9 cellular contexts compared by ENCODE assay signal in genomic region chr6:52317841-52318581, GRCh38. TPM values are rescaled to one million over a fixed set of nuclear protein-coding genes. Genes with fewer than 3 reads are reported as not detected.
A peak's percentile ranks its signal among the peaks of the same experiment; 100 is the strongest.
DNase-seq lines count a peak whose midpoint lies in the region; ATAC-seq and TF ChIP-seq lines count a peak whose summit lies in the region.
"Had no signal": no experiment of that assay in that cellular context is flagged by ENCODE, and none has a peak within 500 bp of the region (broad histone marks: within the 10 kb centered on the region; RNA-seq: fewer than 3 reads in every experiment).

No MANE protein-coding gene starts in this region.

- H3K27ac ChIP-seq in SJSA1 (0 out of 2 replicates have a peak overlapping the region, but pooled peaks have one; percentile 18), neutrophil (peak overlapping the region; percentile 38)
- H3K27ac ChIP-seq: parathyroid adenoma had no signal

- intact Hi-C loops in posterior vena cava (cut with DNase I) = no loop called here

- peak; percentile 86 to 87 for ATAC-seq in activated naive CD4-positive, alpha-beta T cell treated with anti-CD3 and anti-CD28 coated beads, Interleukin-2, amount 50 U/mL, for 72 hours
- ATAC-seq in HG03045 (IDR thresholded peaks at IDR 0.05; ENCODE audit: unreplicated experiment) = peak; percentile 95

- no peak overlapping the region for H3K4me3 ChIP-seq in SJSA1
- no peak overlapping the region for H3K4me3 ChIP-seq in neutrophil (ENCODE audit: low read depth in 1 of 2, low read length in 1 of 2)

- no peak for TF ChIP-seq CTCF in neutrophil (IDR thresholded peaks at IDR 0.05)
- no peak for TF ChIP-seq CTCF in chondrocyte (IDR thresholded peaks at IDR 0.05)

- H3K36me3 ChIP-seq in SJSA1 (no peaks in the 10 kb centered on the region), neutrophil (no peaks in the 10 kb centered on the region)

- no peak for DNase-seq in activated naive CD4-positive, alpha-beta T cell treated with anti-CD3 and anti-CD28 coated beads, Interleukin-2, amount 50 U/mL, for 72 hours (ENCODE audit: low spot score in 2 of 2)
- no peak for DNase-seq in activated naive CD4-positive, alpha-beta T cell treated with anti-CD3 and anti-CD28 coated beads, Interleukin-2, amount 50 U/mL, for 16 hours
- DNase-seq in SJSA1 (ENCODE audit: low read depth in 1 of 2, low spot score in 2 of 2) = no peak
- no peak for DNase-seq in NCI-H1930 (lab: John Stamatoyannopoulos, UW)
- DNase-seq in chondrocyte (ENCODE audit: low spot score) = no peak
- DNase-seq in posterior vena cava (ENCODE audit: low spot score) = no peak

- no peaks in the 10 kb centered on the region for H3K27me3 Mint-ChIP-seq in chondrocyte (ENCODE audit: low read depth)

- peaks cover 37% of the 10 kb centered on the region for H3K4me1 ChIP-seq in SJSA1 (replicated peaks)
- peaks cover 9 to 13% of the 10 kb centered on the region in 2 experiments for H3K4me1 ChIP-seq in neutrophil (ENCODE audit: control insufficient read depth in 1 of 2, insufficient read depth in 1 of 2, low read depth in 1 of 2, low read length in 1 of 2)
- H3K4me1 ChIP-seq: parathyroid adenoma had no signal

- no peaks in the 10 kb centered on the region for H3K9me3 Mint-ChIP-seq in activated naive CD4-positive, alpha-beta T cell treated with anti-CD3 and anti-CD28 coated beads, Interleukin-2, amount 50 U/mL, for 72 hours
- no peaks in the 10 kb centered on the region for H3K9me3 Mint-ChIP-seq in chondrocyte (ENCODE audit: low read depth)

- peaks cover 5% of the 10 kb centered on the region for H3K4me1 Mint-ChIP-seq in chondrocyte (ENCODE audit: low read depth)

- H3K4me3 Mint-ChIP-seq in chondrocyte (ENCODE audit: unreplicated experiment) = no peak overlapping the region

- H3K9me3 ChIP-seq in SJSA1 (replicated peaks) (no peaks in the 10 kb centered on the region), neutrophil (no peaks in the 10 kb centered on the region)

- H3K27me3 ChIP-seq in SJSA1 (replicated peaks) (no peaks in the 10 kb centered on the region), neutrophil (no peaks in the 10 kb centered on the region)

- no peaks in the 10 kb centered on the region for H3K36me3 Mint-ChIP-seq in activated naive CD4-positive, alpha-beta T cell treated with anti-CD3 and anti-CD28 coated beads, Interleukin-2, amount 50 U/mL, for 72 hours
- H3K36me3 Mint-ChIP-seq in chondrocyte (ENCODE audit: low read depth) = no peaks in the 10 kb centered on the region

- H3K27ac Mint-ChIP-seq in activated naive CD4-positive, alpha-beta T cell treated with anti-CD3 and anti-CD28 coated beads, Interleukin-2, amount 50 U/mL, for 72 hours = no peak overlapping the region
- no peak overlapping the region for H3K27ac Mint-ChIP-seq in chondrocyte (ENCODE audit: unreplicated experiment)

RNA-seq across cellular contexts. Expression of gene MCM3, which starts 33.5 kb away (rescaled TPM):
- total RNA-seq in activated naive CD4-positive, alpha-beta T cell treated with anti-CD3 and anti-CD28 coated beads, Interleukin-2, amount 50 U/mL, for 72 hours = 100 to 1,000 TPM; 239 to 276 TPM
- 212 and 220 TPM in 2 replicates for total RNA-seq in SJSA1 (2014; rRNA removed; shearing (Covaris generic))
- total RNA-seq in chondrocyte (23.0 to 55.0 TPM (median 24.9 TPM) in 3 replicates), posterior vena cava (10 to 100 TPM; 24.5 to 25.6 TPM)

RNA-seq across cellular contexts. Expression of gene PAQR8, which starts 43.9 kb away (rescaled TPM):
- total RNA-seq in activated naive CD4-positive, alpha-beta T cell treated with anti-CD3 and anti-CD28 coated beads, Interleukin-2, amount 50 U/mL, for 72 hours = 10 to 100 TPM in 1 of 2 donors, 1 to 10 TPM in 1; 8.0 to 11.4 TPM
- 5.8 and 10.0 TPM in 2 replicates for total RNA-seq in SJSA1 (2014; rRNA removed; shearing (Covaris generic))
- total RNA-seq in chondrocyte (3.6 to 4.4 TPM (median 3.6 TPM) in 3 replicates), posterior vena cava (1 to 10 TPM; 3.9 TPM)
